1 cellular context compared by ENCODE assay signal in the genomic region with DNA sequence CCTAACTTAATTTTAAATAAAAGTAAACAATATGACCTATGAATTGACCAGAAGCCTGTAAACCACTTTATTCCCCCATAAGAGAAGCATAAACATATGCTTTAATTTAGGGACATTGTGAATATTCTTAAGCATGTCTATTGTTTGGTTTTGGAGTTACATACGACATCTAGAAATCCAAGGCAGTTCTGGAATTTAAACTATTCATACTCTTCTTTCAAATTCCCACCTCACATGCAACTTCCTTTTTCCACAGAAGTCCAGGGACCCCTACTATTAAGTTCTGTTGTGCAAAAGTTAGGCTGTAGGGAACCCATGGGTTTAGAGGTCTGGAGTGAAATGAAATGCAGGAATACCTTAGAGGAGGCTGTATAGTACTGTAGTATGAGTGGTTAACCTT.
TF ChIP-seq lines count a peak whose summit lies in the region.

No MANE protein-coding gene starts in this region.

TF ChIP-seq in IMR-90, 13 proteins besides CTCF, POLR2A, EP300 and RAD21 (continued from another document):
- TF ChIP-seq, protein P1, sequence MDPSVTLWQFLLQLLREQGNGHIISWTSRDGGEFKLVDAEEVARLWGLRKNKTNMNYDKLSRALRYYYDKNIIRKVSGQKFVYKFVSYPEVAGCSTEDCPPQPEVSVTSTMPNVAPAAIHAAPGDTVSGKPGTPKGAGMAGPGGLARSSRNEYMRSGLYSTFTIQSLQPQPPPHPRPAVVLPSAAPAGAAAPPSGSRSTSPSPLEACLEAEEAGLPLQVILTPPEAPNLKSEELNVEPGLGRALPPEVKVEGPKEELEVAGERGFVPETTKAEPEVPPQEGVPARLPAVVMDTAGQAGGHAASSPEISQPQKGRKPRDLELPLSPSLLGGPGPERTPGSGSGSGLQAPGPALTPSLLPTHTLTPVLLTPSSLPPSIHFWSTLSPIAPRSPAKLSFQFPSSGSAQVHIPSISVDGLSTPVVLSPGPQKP (IDR thresholded peaks at IDR 0.05; ENCODE audit: borderline replicate concordance, low read depth, low read length), result no peak
- no peak for TF ChIP-seq CHD1 (IDR thresholded peaks at IDR 0.05; ENCODE audit: low read depth, low read length)
- no peak for TF ChIP-seq SMC3 (IDR thresholded peaks at IDR 0.05; ENCODE audit: low read depth, low read length)
TF ChIP-seq in IMR-90: peak in this region for 0.
